In genomic region chr6:12171735-12172134, GRCh38 we compare ENCODE assay signal across 2 cellular contexts.
TF ChIP-seq lines count a peak whose summit lies in the region.

No MANE protein-coding gene starts in this region.

TF ChIP-seq in GM23338, 12 proteins besides CTCF, POLR2A, EP300 and RAD21:
- TF ChIP-seq, protein P1, sequence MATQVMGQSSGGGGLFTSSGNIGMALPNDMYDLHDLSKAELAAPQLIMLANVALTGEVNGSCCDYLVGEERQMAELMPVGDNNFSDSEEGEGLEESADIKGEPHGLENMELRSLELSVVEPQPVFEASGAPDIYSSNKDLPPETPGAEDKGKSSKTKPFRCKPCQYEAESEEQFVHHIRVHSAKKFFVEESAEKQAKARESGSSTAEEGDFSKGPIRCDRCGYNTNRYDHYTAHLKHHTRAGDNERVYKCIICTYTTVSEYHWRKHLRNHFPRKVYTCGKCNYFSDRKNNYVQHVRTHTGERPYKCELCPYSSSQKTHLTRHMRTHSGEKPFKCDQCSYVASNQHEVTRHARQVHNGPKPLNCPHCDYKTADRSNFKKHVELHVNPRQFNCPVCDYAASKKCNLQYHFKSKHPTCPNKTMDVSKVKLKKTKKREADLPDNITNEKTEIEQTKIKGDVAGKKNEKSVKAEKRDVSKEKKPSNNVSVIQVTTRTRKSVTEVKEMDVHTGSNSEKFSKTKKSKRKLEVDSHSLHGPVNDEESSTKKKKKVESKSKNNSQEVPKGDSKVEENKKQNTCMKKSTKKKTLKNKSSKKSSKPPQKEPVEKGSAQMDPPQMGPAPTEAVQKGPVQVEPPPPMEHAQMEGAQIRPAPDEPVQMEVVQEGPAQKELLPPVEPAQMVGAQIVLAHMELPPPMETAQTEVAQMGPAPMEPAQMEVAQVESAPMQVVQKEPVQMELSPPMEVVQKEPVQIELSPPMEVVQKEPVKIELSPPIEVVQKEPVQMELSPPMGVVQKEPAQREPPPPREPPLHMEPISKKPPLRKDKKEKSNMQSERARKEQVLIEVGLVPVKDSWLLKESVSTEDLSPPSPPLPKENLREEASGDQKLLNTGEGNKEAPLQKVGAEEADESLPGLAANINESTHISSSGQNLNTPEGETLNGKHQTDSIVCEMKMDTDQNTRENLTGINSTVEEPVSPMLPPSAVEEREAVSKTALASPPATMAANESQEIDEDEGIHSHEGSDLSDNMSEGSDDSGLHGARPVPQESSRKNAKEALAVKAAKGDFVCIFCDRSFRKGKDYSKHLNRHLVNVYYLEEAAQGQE (IDR thresholded peaks at IDR 0.05; ENCODE audit: unreplicated experiment), result no peak
- TF ChIP-seq, protein P2, sequence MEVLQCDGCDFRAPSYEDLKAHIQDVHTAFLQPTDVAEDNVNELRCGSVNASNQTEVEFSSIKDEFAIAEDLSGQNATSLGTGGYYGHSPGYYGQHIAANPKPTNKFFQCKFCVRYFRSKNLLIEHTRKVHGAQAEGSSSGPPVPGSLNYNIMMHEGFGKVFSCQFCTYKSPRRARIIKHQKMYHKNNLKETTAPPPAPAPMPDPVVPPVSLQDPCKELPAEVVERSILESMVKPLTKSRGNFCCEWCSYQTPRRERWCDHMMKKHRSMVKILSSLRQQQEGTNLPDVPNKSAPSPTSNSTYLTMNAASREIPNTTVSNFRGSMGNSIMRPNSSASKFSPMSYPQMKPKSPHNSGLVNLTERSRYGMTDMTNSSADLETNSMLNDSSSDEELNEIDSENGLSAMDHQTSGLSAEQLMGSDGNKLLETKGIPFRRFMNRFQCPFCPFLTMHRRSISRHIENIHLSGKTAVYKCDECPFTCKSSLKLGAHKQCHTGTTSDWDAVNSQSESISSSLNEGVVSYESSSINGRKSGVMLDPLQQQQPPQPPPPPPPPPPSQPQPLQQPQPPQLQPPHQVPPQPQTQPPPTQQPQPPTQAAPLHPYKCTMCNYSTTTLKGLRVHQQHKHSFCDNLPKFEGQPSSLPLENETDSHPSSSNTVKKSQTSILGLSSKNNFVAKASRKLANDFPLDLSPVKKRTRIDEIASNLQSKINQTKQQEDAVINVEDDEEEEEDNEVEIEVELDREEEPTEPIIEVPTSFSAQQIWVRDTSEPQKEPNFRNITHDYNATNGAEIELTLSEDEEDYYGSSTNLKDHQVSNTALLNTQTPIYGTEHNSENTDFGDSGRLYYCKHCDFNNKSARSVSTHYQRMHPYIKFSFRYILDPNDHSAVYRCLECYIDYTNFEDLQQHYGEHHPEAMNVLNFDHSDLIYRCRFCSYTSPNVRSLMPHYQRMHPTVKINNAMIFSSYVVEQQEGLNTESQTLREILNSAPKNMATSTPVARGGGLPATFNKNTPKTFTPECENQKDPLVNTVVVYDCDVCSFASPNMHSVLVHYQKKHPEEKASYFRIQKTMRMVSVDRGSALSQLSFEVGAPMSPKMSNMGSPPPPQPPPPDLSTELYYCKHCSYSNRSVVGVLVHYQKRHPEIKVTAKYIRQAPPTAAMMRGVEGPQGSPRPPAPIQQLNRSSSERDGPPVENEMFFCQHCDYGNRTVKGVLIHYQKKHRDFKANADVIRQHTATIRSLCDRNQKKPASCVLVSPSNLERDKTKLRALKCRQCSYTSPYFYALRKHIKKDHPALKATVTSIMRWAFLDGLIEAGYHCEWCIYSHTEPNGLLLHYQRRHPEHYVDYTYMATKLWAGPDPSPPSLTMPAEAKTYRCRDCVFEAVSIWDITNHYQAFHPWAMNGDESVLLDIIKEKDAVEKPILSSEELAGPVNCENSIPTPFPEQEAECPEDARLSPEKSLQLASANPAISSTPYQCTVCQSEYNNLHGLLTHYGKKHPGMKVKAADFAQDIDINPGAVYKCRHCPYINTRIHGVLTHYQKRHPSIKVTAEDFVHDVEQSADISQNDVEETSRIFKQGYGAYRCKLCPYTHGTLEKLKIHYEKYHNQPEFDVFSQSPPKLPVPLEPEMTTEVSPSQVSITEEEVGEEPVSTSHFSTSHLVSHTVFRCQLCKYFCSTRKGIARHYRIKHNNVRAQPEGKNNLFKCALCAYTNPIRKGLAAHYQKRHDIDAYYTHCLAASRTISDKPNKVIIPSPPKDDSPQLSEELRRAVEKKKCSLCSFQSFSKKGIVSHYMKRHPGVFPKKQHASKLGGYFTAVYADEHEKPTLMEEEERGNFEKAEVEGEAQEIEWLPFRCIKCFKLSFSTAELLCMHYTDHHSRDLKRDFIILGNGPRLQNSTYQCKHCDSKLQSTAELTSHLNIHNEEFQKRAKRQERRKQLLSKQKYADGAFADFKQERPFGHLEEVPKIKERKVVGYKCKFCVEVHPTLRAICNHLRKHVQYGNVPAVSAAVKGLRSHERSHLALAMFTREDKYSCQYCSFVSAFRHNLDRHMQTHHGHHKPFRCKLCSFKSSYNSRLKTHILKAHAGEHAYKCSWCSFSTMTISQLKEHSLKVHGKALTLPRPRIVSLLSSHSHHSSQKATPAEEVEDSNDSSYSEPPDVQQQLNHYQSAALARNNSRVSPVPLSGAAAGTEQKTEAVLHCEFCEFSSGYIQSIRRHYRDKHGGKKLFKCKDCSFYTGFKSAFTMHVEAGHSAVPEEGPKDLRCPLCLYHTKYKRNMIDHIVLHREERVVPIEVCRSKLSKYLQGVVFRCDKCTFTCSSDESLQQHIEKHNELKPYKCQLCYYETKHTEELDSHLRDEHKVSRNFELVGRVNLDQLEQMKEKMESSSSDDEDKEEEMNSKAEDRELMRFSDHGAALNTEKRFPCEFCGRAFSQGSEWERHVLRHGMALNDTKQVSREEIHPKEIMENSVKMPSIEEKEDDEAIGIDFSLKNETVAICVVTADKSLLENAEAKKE (CRISPR knock-in tag; IDR thresholded peaks at IDR 0.05), result 0 out of 2 replicates have a peak, but pooled peaks have one; percentile 37
- TF ChIP-seq JUNB (IDR thresholded peaks at IDR 0.05; ENCODE audit: unreplicated experiment), result no peak
TF ChIP-seq in GM23338: peak in this region for 1.

TF ChIP-seq in K562, 482 proteins besides CTCF, POLR2A, EP300 and RAD21:
- TF ChIP-seq CBX5 (IDR thresholded peaks at IDR 0.05; ENCODE audit: borderline replicate concordance, low read depth) (no peak), BRD9 (IDR thresholded peaks at IDR 0.05; ENCODE audit: low read depth, partially characterized antibody) (no peak), KLF10 (CRISPR knock-in tag; IDR thresholded peaks at IDR 0.05) (no peak), ZNF561 (CRISPR knock-in tag; conservative IDR thresholded peaks at IDR 0.05) (no peak), TCF3 (CRISPR knock-in tag; IDR thresholded peaks at IDR 0.05) (no peak), TCF7 (IDR thresholded peaks at IDR 0.05; ENCODE audit: borderline replicate concordance) (no peak), CBX2 (IDR thresholded peaks at IDR 0.05; ENCODE audit: insufficient read depth, low read length, poor library complexity, severe bottlenecking) (no peak), POLR3G (IDR thresholded peaks at IDR 0.05; ENCODE audit: extremely low read depth, insufficient read length, insufficient replicate concordance) (no peak), SAFB2 (IDR thresholded peaks at IDR 0.05; ENCODE audit: borderline replicate concordance, low read depth, low read length, severe bottlenecking) (no peak), NFYB (IDR thresholded peaks at IDR 0.05; ENCODE audit: extremely low read depth, insufficient read length) (no peak), ESRRA (IDR thresholded peaks at IDR 0.05; ENCODE audit: borderline replicate concordance, low read depth) (no peak), SREBF1 (IDR thresholded peaks at IDR 0.05; ENCODE audit: borderline replicate concordance, low read depth, low read length) (no peak), CEBPB (tag; IDR thresholded peaks at IDR 0.05) (no peak)
- TF ChIP-seq, protein P3, sequence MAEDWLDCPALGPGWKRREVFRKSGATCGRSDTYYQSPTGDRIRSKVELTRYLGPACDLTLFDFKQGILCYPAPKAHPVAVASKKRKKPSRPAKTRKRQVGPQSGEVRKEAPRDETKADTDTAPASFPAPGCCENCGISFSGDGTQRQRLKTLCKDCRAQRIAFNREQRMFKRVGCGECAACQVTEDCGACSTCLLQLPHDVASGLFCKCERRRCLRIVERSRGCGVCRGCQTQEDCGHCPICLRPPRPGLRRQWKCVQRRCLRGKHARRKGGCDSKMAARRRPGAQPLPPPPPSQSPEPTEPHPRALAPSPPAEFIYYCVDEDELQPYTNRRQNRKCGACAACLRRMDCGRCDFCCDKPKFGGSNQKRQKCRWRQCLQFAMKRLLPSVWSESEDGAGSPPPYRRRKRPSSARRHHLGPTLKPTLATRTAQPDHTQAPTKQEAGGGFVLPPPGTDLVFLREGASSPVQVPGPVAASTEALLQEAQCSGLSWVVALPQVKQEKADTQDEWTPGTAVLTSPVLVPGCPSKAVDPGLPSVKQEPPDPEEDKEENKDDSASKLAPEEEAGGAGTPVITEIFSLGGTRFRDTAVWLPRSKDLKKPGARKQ (CRISPR knock-in tag; IDR thresholded peaks at IDR 0.05), result no peak
- TF ChIP-seq, protein P4, sequence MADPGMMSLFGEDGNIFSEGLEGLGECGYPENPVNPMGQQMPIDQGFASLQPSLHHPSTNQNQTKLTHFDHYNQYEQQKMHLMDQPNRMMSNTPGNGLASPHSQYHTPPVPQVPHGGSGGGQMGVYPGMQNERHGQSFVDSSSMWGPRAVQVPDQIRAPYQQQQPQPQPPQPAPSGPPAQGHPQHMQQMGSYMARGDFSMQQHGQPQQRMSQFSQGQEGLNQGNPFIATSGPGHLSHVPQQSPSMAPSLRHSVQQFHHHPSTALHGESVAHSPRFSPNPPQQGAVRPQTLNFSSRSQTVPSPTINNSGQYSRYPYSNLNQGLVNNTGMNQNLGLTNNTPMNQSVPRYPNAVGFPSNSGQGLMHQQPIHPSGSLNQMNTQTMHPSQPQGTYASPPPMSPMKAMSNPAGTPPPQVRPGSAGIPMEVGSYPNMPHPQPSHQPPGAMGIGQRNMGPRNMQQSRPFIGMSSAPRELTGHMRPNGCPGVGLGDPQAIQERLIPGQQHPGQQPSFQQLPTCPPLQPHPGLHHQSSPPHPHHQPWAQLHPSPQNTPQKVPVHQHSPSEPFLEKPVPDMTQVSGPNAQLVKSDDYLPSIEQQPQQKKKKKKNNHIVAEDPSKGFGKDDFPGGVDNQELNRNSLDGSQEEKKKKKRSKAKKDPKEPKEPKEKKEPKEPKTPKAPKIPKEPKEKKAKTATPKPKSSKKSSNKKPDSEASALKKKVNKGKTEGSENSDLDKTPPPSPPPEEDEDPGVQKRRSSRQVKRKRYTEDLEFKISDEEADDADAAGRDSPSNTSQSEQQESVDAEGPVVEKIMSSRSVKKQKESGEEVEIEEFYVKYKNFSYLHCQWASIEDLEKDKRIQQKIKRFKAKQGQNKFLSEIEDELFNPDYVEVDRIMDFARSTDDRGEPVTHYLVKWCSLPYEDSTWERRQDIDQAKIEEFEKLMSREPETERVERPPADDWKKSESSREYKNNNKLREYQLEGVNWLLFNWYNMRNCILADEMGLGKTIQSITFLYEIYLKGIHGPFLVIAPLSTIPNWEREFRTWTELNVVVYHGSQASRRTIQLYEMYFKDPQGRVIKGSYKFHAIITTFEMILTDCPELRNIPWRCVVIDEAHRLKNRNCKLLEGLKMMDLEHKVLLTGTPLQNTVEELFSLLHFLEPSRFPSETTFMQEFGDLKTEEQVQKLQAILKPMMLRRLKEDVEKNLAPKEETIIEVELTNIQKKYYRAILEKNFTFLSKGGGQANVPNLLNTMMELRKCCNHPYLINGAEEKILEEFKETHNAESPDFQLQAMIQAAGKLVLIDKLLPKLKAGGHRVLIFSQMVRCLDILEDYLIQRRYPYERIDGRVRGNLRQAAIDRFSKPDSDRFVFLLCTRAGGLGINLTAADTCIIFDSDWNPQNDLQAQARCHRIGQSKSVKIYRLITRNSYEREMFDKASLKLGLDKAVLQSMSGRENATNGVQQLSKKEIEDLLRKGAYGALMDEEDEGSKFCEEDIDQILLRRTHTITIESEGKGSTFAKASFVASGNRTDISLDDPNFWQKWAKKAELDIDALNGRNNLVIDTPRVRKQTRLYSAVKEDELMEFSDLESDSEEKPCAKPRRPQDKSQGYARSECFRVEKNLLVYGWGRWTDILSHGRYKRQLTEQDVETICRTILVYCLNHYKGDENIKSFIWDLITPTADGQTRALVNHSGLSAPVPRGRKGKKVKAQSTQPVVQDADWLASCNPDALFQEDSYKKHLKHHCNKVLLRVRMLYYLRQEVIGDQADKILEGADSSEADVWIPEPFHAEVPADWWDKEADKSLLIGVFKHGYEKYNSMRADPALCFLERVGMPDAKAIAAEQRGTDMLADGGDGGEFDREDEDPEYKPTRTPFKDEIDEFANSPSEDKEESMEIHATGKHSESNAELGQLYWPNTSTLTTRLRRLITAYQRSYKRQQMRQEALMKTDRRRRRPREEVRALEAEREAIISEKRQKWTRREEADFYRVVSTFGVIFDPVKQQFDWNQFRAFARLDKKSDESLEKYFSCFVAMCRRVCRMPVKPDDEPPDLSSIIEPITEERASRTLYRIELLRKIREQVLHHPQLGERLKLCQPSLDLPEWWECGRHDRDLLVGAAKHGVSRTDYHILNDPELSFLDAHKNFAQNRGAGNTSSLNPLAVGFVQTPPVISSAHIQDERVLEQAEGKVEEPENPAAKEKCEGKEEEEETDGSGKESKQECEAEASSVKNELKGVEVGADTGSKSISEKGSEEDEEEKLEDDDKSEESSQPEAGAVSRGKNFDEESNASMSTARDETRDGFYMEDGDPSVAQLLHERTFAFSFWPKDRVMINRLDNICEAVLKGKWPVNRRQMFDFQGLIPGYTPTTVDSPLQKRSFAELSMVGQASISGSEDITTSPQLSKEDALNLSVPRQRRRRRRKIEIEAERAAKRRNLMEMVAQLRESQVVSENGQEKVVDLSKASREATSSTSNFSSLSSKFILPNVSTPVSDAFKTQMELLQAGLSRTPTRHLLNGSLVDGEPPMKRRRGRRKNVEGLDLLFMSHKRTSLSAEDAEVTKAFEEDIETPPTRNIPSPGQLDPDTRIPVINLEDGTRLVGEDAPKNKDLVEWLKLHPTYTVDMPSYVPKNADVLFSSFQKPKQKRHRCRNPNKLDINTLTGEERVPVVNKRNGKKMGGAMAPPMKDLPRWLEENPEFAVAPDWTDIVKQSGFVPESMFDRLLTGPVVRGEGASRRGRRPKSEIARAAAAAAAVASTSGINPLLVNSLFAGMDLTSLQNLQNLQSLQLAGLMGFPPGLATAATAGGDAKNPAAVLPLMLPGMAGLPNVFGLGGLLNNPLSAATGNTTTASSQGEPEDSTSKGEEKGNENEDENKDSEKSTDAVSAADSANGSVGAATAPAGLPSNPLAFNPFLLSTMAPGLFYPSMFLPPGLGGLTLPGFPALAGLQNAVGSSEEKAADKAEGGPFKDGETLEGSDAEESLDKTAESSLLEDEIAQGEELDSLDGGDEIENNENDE (IDR thresholded peaks at IDR 0.05; ENCODE audit: low read depth, low read length), result no peak
TF ChIP-seq in K562: peak in this region for 0.
